In the genomic region with DNA sequence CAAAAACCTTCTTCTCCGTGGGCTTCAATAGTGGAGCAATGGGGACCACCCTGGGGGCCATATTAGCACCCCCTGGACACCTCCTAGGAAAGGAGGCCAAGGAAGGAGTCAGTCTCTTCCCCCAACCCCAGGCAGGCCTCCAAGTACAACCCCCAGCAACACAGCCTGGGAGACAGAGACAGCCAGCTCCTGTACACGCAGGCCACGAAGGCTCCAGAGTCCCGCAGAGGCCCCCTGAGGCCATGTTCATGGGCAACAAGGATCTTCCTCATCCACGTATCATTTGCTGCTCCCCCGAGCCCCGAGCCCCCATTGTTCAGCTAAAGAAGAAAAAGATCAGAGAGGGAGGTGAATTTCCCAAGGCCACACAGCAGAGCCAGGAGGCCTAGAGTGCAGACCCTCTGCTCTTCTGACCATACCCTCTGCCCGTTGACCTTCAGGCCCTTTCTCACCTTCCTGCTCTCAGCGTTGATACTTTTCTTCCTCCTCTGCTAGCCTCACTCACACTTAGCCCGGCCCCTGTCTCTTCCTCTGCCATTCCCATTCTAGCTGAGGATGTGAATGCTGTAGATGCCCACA, we compare ENCODE assay signal across 25 cellular contexts. TPM values are rescaled to one million over a fixed set of nuclear protein-coding genes. Genes with fewer than 3 reads are reported as not detected.
"Had no signal": no experiment of that assay in that cellular context is flagged by ENCODE, and none has a peak within 500 bp of the region (broad histone marks: within the 10 kb centered on the region; RNA-seq: fewer than 3 reads in every experiment).

No MANE protein-coding gene starts in this region.

- H3K27ac ChIP-seq: breast epithelium, SJSA1 had no signal

- H3K27ac Mint-ChIP-seq: activated CD4-positive, alpha-beta T cell treated with anti-CD3 and anti-CD28 coated beads, Interleukin-2, amount 10 ng/mL, durations not matched to agents 24 days and 14 days; activated CD8-positive, alpha-beta memory T cell treated with anti-CD3 and anti-CD28 coated beads, Interleukin-2, amount 10 ng/mL, durations not matched to agents 7 days and 5 days; activated naive CD4-positive, alpha-beta T cell treated with anti-CD3 and anti-CD28 coated beads, Interleukin-2, amount 50 U/mL, for 24 hours; activated T-cell treated with anti-CD3 and anti-CD28 coated beads, Interleukin-2, amount 50 U/mL, for 24 hours; activated T-helper 1 cell treated with anti-CD3 and anti-CD28 coated beads, Interleukin-12 subunit alpha, Interleukin-12 subunit beta, Interleukin-2, Interleukin-4 antibody, amounts not matched to agents 30 ng/mL and 10 ng/mL and 1 ng/mL, durations not matched to agents 14 hours and 24 hours and 36 hours; T-helper 1 cell treated with Interleukin-12 subunit alpha and Interleukin-12 subunit beta and Interleukin-4 antibody, amounts not matched to agents 30 μg/mL and 1 μg/mL, for 36 hours had no signal

- H3K9me3 Mint-ChIP-seq: activated naive CD4-positive, alpha-beta T cell treated with anti-CD3 and anti-CD28 coated beads, Interleukin-2, amount 50 U/mL, for 24 hours had no signal

- H3K36me3 Mint-ChIP-seq: activated CD8-positive, alpha-beta memory T cell treated with anti-CD3 and anti-CD28 coated beads, Interleukin-2, amount 10 ng/mL, durations not matched to agents 7 days and 5 days; activated naive CD4-positive, alpha-beta T cell treated with anti-CD3 and anti-CD28 coated beads, Interleukin-2, amount 50 U/mL, for 24 hours had no signal

- H3K4me1 ChIP-seq: breast epithelium, SJSA1 had no signal

- H3K27me3 Mint-ChIP-seq: activated CD4-positive, alpha-beta T cell treated with anti-CD3 and anti-CD28 coated beads, Interleukin-2, amount 10 ng/mL, durations not matched to agents 24 days and 14 days; activated naive CD4-positive, alpha-beta T cell treated with anti-CD3 and anti-CD28 coated beads, Interleukin-2, amount 50 U/mL, for 24 hours had no signal

- DNase-seq: activated CD4-positive, alpha-beta T cell treated with anti-CD3 and anti-CD28 coated beads, Interleukin-2, amount 10 ng/mL, durations not matched to agents 24 days and 14 days; activated CD4-positive, alpha-beta T cell treated with anti-CD3 and anti-CD28 coated beads, Interleukin-2, amount 50 U/mL, for 48 hours; activated CD4-positive, CD25-positive, alpha-beta regulatory T cell treated with anti-CD3 and anti-CD28 coated beads, Interleukin-2, amount 50 U/mL, for 72 hours; activated CD8-positive, alpha-beta memory T cell treated with anti-CD3 and anti-CD28 coated beads, Interleukin-2, amount 10 ng/mL, durations not matched to agents 7 days and 5 days; activated effector memory CD4-positive, alpha-beta T cell treated with Interleukin-2 at 50 U/mL for 16 hours; activated naive CD4-positive, alpha-beta T cell; activated T-cell treated with anti-CD3 and anti-CD28 coated beads, Interleukin-2, amount 50 U/mL, for 24 hours; aorta; caudate nucleus; MM.1S; NCI-H1105; NCI-H1436 treated with DMSO at 0.1 percent for 48 hours; NCI-H187; NCI-H2081; NCI-H510A treated with DMSO at 0.1 percent for 48 hours; NCI-H69; PC-3; SHP77 had no signal

- ATAC-seq: activated CD8-positive, alpha-beta memory T cell treated with anti-CD3 and anti-CD28 coated beads, Interleukin-2, amount 10 ng/mL, durations not matched to agents 7 days and 5 days; PC-3; SK-N-SH treated with all-trans-retinoic acid at 6 μM for 48 hours had no signal

- H3K4me1 Mint-ChIP-seq: activated CD4-positive, alpha-beta T cell treated with anti-CD3 and anti-CD28 coated beads, Interleukin-2, amount 10 ng/mL, durations not matched to agents 24 days and 14 days; activated naive CD4-positive, alpha-beta T cell treated with anti-CD3 and anti-CD28 coated beads, Interleukin-2, amount 50 U/mL, for 24 hours had no signal

- H3K9me3 ChIP-seq: SJSA1 had no signal

- H3K4me3 ChIP-seq: breast epithelium, SJSA1 had no signal

- H3K4me3 Mint-ChIP-seq: activated CD4-positive, alpha-beta T cell treated with anti-CD3 and anti-CD28 coated beads, Interleukin-2, amount 10 ng/mL, durations not matched to agents 24 days and 14 days; activated CD8-positive, alpha-beta memory T cell treated with anti-CD3 and anti-CD28 coated beads, Interleukin-2, amount 10 ng/mL, durations not matched to agents 7 days and 5 days; activated naive CD4-positive, alpha-beta T cell treated with anti-CD3 and anti-CD28 coated beads, Interleukin-2, amount 50 U/mL, for 24 hours; activated T-cell treated with anti-CD3 and anti-CD28 coated beads, Interleukin-2, amount 50 U/mL, for 24 hours; activated T-helper 1 cell treated with anti-CD3 and anti-CD28 coated beads, Interleukin-12 subunit alpha, Interleukin-12 subunit beta, Interleukin-2, Interleukin-4 antibody, amounts not matched to agents 30 ng/mL and 10 ng/mL and 1 ng/mL, durations not matched to agents 14 hours and 24 hours and 36 hours; T-helper 1 cell treated with Interleukin-12 subunit alpha and Interleukin-12 subunit beta and Interleukin-4 antibody, amounts not matched to agents 30 μg/mL and 1 μg/mL, for 36 hours had no signal

- H3K36me3 ChIP-seq: breast epithelium, SJSA1 had no signal

RNA-seq across cellular contexts. Expression of gene MYL10, which starts 35.9 kb away (rescaled TPM):
- total RNA-seq: activated CD4-positive, alpha-beta T cell treated with anti-CD3 and anti-CD28 coated beads, Interleukin-2, amount 10 ng/mL, durations not matched to agents 24 days and 14 days; activated CD8-positive, alpha-beta memory T cell treated with anti-CD3 and anti-CD28 coated beads, Interleukin-2, amount 10 ng/mL, durations not matched to agents 7 days and 5 days; activated T-helper 1 cell treated with anti-CD3 and anti-CD28 coated beads, Interleukin-12 subunit alpha, Interleukin-12 subunit beta, Interleukin-2, Interleukin-4 antibody, amounts not matched to agents 30 ng/mL and 10 ng/mL and 1 ng/mL, durations not matched to agents 14 hours and 24 hours and 36 hours; aorta; breast epithelium; cerebellum; SJSA1 had no signal
